ENCODE assay signal across 9 cellular contexts in the genomic region with DNA sequence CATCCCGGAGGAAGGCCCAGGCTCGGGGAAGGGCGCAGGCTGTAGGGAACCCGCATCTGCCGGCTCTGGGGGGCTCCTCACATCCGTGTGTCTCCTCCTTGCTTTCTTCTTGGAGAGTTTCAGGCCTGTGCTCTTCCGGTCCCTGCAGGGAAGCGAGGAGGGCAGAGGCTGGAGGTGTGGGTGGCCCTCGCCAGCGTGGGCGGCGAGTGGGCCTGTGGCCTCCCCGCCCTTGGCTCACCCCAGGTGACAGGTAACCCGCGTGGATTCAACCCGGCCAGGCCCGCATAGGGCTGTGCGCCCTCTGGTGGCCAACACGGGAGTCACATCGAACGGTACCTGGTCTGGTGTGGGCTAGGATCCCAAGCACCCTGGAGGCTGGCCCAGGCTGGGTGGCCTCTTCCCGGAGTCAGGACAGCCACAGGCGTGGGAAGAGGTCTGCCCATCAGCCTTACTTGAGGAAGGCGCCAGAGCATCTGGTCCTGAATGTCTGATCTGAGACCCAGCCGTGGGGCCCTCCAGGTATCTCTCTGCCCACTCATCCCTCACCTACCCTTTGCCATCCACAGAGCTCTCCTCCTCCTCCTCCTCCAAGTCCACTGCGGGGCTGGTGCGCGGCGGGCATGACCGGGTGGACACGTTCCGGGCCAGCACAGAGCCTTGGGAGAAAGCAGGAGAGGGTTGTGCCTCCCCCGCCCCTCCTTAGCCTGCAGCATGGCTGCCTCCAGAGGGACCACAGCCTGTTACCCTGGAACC. TPM values are rescaled to one million over a fixed set of nuclear protein-coding genes. Genes with fewer than 3 reads are reported as not detected.
DNase-seq lines count a peak whose midpoint lies in the region; ATAC-seq and TF ChIP-seq lines count a peak whose summit lies in the region.
"Had no signal": no experiment of that assay in that cellular context is flagged by ENCODE, and none has a peak within 500 bp of the region (broad histone marks: within the 10 kb centered on the region; RNA-seq: fewer than 3 reads in every experiment).

No MANE protein-coding gene starts in this region.

- H3K4me1 ChIP-seq in left lung = no peaks in the 10 kb centered on the region
- H3K4me1 ChIP-seq: BLaER1 treated with 17β-estradiol and CSF1 and Interleukin-3, amounts not matched to agents 10 nM and 100 nM had no signal

- peak; percentile 44 for DNase-seq in NCI-H146 (lab: John Stamatoyannopoulos, UW)
- no peak for DNase-seq in NCI-H146 treated with DMSO at 0.1 percent for 48 hours (lab: John Stamatoyannopoulos, UW; ENCODE audit: unreplicated experiment)
- peak; percentile 29 to 37 for DNase-seq in Kasumi-1 (lab: John Stamatoyannopoulos, UW)
- DNase-seq in activated CD4-positive, CD25-positive, alpha-beta regulatory T cell treated with anti-CD3 and anti-CD28 coated beads, Interleukin-2, amount 50 U/mL, for 16 hours (ENCODE audit: low read depth, low spot score) = peak; percentile 77
- DNase-seq in cardiac fibroblast (ENCODE audit: low read depth in 2 of 2) = peak in 1 of 2 donors; percentile 44
- DNase-seq in left lung = peak; percentile 64 to 93
- peak; percentile 75 for DNase-seq in stimulated activated CD8-positive, alpha-beta memory T cell treated with anti-CD3 and anti-CD28 coated beads, Interleukin-12 subunit alpha, Interleukin-12 subunit beta, amount 100 ng/mL, for 1 hour (ENCODE audit: low read depth)
- DNase-seq in NCI-H226 = no peak

- H3K27ac ChIP-seq in left lung = no peak overlapping the region
- H3K27ac ChIP-seq: BLaER1 treated with 17β-estradiol and CSF1 and Interleukin-3, amounts not matched to agents 10 nM and 100 nM had no signal

- peak; percentile 82 for ATAC-seq in left lung

- H3K4me3 ChIP-seq in cardiac fibroblast (replicated peaks in 1 of 2; ENCODE audit: low read depth in 2 of 2, low read length in 2 of 2) (no peak overlapping the region), left lung (no peak overlapping the region)
- H3K4me3 ChIP-seq: BLaER1 treated with 17β-estradiol and CSF1 and Interleukin-3, amounts not matched to agents 10 nM and 100 nM had no signal

- H3K36me3 ChIP-seq in left lung = peaks cover 0 to 12% of the 10 kb centered on the region in 2 donors
- H3K36me3 ChIP-seq: BLaER1 treated with 17β-estradiol and CSF1 and Interleukin-3, amounts not matched to agents 10 nM and 100 nM had no signal

- intact Hi-C loops in left lung (cut with DNase I) = no loop called here

- TF ChIP-seq CTCF in cardiac fibroblast (IDR thresholded peaks at IDR 0.05; ENCODE audit: low read depth, low read length) (peak; percentile 87), left lung (IDR thresholded peaks at IDR 0.05) (peak; percentile 92)

- no peaks in the 10 kb centered on the region for H3K9me3 ChIP-seq in left lung
- H3K9me3 ChIP-seq: BLaER1 treated with 17β-estradiol and CSF1 and Interleukin-3, amounts not matched to agents 10 nM and 100 nM had no signal

- no peaks in the 10 kb centered on the region for H3K27me3 ChIP-seq in left lung

RNA-seq across cellular contexts. Expression of gene TNFRSF25, which starts 9.6 kb away (rescaled TPM):
- total RNA-seq in left lung = 1 to 10 TPM; 5.6 to 8.4 TPM

RNA-seq across cellular contexts. Expression of gene PLEKHG5, which starts 15.9 kb away (rescaled TPM):
- 10 to 100 TPM in 1 of 2 donors, 1 to 10 TPM in 1; 6.3 to 10.7 TPM for total RNA-seq in left lung

RNA-seq across cellular contexts. Expression of gene ESPN, which starts 51.0 kb away (rescaled TPM):
- 1 to 10 TPM; 1.2 to 3.7 TPM for total RNA-seq in left lung

RNA-seq across cellular contexts. Expression of gene HES2, which starts 55.8 kb away (rescaled TPM):
- 1 to 10 TPM; 1.6 to 6.6 TPM for total RNA-seq in left lung

Comparison
In these comparisons a context has a peak if more than half of its experiments do, and no peak if none do; other contexts are left out.
1. DNase-seq: peak in NCI-H146 (single experiment), Kasumi-1 (2 of 2), activated CD4-positive, CD25-positive, alpha-beta regulatory T cell treated with anti-CD3 and anti-CD28 coated beads, Interleukin-2, amount 50 U/mL, for 16 hours (single experiment), left lung (2 of 2) and stimulated activated CD8-positive, alpha-beta memory T cell treated with anti-CD3 and anti-CD28 coated beads, Interleukin-12 subunit alpha, Interleukin-12 subunit beta, amount 100 ng/mL, for 1 hour (single experiment); none in NCI-H146 treated with DMSO at 0.1 percent for 48 hours (single experiment) and NCI-H226 (single experiment).